In the genomic region with DNA sequence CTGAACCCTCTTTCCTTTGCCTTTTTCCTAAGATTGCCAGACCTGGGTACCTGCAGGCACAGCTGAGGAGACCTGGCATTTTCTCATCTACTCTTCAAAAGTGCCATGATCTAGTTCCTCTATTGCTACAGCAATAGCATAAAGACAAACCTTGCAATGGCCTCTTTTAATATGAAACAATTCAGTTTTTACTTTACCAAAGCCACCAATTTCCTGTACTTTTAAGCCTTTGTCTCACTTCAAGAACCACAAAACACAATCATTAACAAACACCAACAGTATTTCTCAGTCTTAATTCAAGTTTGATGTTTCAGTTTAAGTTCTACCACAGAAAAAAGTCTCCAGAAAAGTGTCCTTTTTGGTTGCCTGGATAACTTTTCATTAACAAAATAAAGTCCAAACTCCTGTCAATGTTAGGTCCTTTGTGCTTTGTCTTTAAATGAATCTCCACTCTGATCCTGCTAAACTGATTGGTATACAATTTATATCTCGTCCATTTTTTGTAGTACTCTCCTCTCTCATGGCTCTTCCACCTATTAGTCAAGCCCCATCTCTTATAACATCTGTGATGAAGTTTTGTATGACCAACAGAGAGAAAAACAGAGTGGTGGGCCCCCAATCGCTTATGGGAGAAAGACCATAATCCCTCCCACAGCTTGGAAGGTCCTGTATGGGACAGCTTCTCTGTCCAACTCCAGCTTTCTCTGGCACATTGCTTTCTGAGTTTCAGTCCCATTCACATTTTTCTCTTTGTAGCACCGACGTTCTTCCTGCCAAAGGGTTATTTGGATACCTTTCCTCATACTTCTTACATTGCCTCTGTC, we compare ENCODE assay signal across 12 cellular contexts. TPM values are rescaled to one million over a fixed set of nuclear protein-coding genes. Genes with fewer than 3 reads are reported as not detected.
DNase-seq lines count a peak whose midpoint lies in the region; ATAC-seq, FAIRE-seq and TF ChIP-seq lines count a peak whose summit lies in the region.
"Had no signal": no experiment of that assay in that cellular context is flagged by ENCODE, and none has a peak within 500 bp of the region (broad histone marks: within the 10 kb centered on the region; RNA-seq: fewer than 3 reads in every experiment).

No MANE protein-coding gene starts in this region.

- POLR2A ChIA-PET in GM12878 (lab: Charles Lee): no interaction called here

- WGBS in GM12878 (ENCODE audit: insufficient coverage, insufficient replicate concordance, low lambda C conversion rate, missing lambda C conversion rate): 31% methylated on average over 4 of the region's 4 CpGs

- DNase-seq in GM12878 (ENCODE audit: low read depth, low spot score) (peak; percentile 51), NCI-H2171 (lab: John Stamatoyannopoulos, UW) (no peak), NCI-H446 (lab: John Stamatoyannopoulos, UW) (no peak), NCI-H2081 (lab: John Stamatoyannopoulos, UW) (no peak), Right ventricle myocardium superior (no peak)
- DNase-seq: activated CD4-positive, alpha-beta T cell treated with anti-CD3 and anti-CD28 coated beads for 1 hour; cerebellar nuclear complex; stimulated activated CD4-positive, alpha-beta T cell treated with anti-CD3 and anti-CD28 coated beads, Interleukin-2, amount 100 ng/mL, for 48 hours had no signal

- TF ChIP-seq POLR2A in GM12878 (IDR thresholded peaks at IDR 0.05; ENCODE audit: low read depth, low read length): no peak

- intact Hi-C loops in GM12878 (cut with micrococcal nuclease; ENCODE audit: unreplicated experiment) (loop anchor here (5.0 kb wide), 1 partner anchor 94 kb away; no protein-coding TSS in a partner anchor), Right ventricle myocardium superior (cut with DNase I) (no loop called here)

- SMC1A ChIA-PET in GM12878 (lab: Charles Lee; ENCODE audit: uncharacterized antibody, unreplicated experiment): interaction anchor here (0.7 to 1.9 kb wide), 6 partner anchors 13 to 114 kb away, joined by 3 to 7 read pairs (median 4); no protein-coding TSS in a partner anchor

- H3K4me3 ChIP-seq in GM12878: no peak overlapping the region

- no peaks in the 10 kb centered on the region for H3K36me3 ChIP-seq in GM12878 (ENCODE audit: control insufficient read depth in 2 of 2, insufficient read depth in 2 of 2, low read length in 1 of 2)

- no peaks in the 10 kb centered on the region for H3K79me2 ChIP-seq in GM12878 (ENCODE audit: control insufficient read depth, insufficient read depth, low read length)

- in situ Hi-C loops in GM12878 (cut with MboI): no loop called here

- H4K20me1 ChIP-seq in GM12878 (ENCODE audit: control insufficient read depth, insufficient read depth): no peaks in the 10 kb centered on the region

- H3K9me3 ChIP-seq in GM12878 (replicated peaks; ENCODE audit: control insufficient read depth, insufficient read depth, low read length): no peaks in the 10 kb centered on the region

- H3K4me2 ChIP-seq in GM12878 (ENCODE audit: control insufficient read depth, insufficient read depth): no peak overlapping the region

- H3K9ac ChIP-seq in GM12878 (ENCODE audit: control insufficient read depth, insufficient read depth, low read length): no peak overlapping the region

- no peak overlapping the region for H3K27ac ChIP-seq in GM12878 (ENCODE audit: control insufficient read depth, insufficient read depth)

- RAD21 ChIA-PET in GM12878 (lab: Charles Lee; ENCODE audit: unreplicated experiment): interaction anchor here (2.0 kb wide), 1 partner anchor 96 kb away, joined by 6 read pairs; no protein-coding TSS in a partner anchor

- no peak overlapping the region for H2AFZ ChIP-seq in GM12878 (ENCODE audit: control insufficient read depth, low read depth, low read length)

- CTCF ChIA-PET in GM12878 (lab: Yijun Ruan, JAX): no interaction called here

- no peaks in the 10 kb centered on the region for H3K27me3 ChIP-seq in GM12878 (replicated peaks in 1 of 2; ENCODE audit: control insufficient read depth in 2 of 2, insufficient read depth in 2 of 2, low read length in 1 of 2)

- H3K4me1 ChIP-seq in GM12878 (ENCODE audit: control insufficient read depth, insufficient read depth, low read length): no peaks in the 10 kb centered on the region

- no peak for TF ChIP-seq CTCF in GM12878 (IDR thresholded peaks at IDR 0.05 in 2 of 3, conservative IDR thresholded peaks at IDR 0.05 in 1 of 3; ENCODE audit: control insufficient read depth in 2 of 3, extremely low read depth in 1 of 3, insufficient read depth in 1 of 3, low read depth in 3 of 3, low read length in 3 of 3)

- no peak for FAIRE-seq in GM12878 (lab: Jason Lieb, UNC)

- no TSS peak for BruUV-seq in GM12878 (replicated peaks; lab: Mats Ljungman, UMichigan)

- TF ChIP-seq RAD21 in GM12878 (IDR thresholded peaks at IDR 0.05; ENCODE audit: insufficient read depth, low read depth, low read length): no peak

- TF ChIP-seq EP300 in GM12878 (IDR thresholded peaks at IDR 0.05; ENCODE audit: borderline replicate concordance in 1 of 2, control insufficient read depth in 1 of 2, low read depth in 2 of 2, low read length in 2 of 2): peak in 1 of 2 experiments; percentile 59; a peak in 2 of 4 replicates

- peak; percentile 83 for ATAC-seq in GM18517 (IDR thresholded peaks at IDR 0.05; ENCODE audit: unreplicated experiment)
- peak; percentile 84 for ATAC-seq in GM21528 (IDR thresholded peaks at IDR 0.05; ENCODE audit: low FRiP score, unreplicated experiment)
- ATAC-seq in HG03432 (IDR thresholded peaks at IDR 0.05; ENCODE audit: unreplicated experiment): peak; percentile 84
- peak; percentile 87 for ATAC-seq in GM12878
- no peak for ATAC-seq in Right ventricle myocardium superior (ENCODE audit: poor library complexity)

TF ChIP-seq in GM12878, 131 proteins besides CTCF, POLR2A, EP300 and RAD21:
- TF ChIP-seq ATF7 (IDR thresholded peaks at IDR 0.05; ENCODE audit: low read depth) (peak; percentile 30; the same call in 1 of the 2 replicates), ZNF274 (IDR thresholded peaks at IDR 0.05; ENCODE audit: insufficient read depth, insufficient read length) (no peak), HDAC6 (IDR thresholded peaks at IDR 0.05; ENCODE audit: unreplicated experiment) (no peak), ZNF217 (IDR thresholded peaks at IDR 0.05) (0 out of 2 replicates have a peak, but pooled peaks have one; percentile 36), IKZF1 (conservative IDR thresholded peaks at IDR 0.05) (peak; percentile 37), MTA2 (IDR thresholded peaks at IDR 0.05; ENCODE audit: low read depth) (peak; percentile 93), IKZF2 (IDR thresholded peaks at IDR 0.05) (peak in 1 of 2 experiments; percentile 35; a peak in 2 of 4 replicates), DPF2 (IDR thresholded peaks at IDR 0.05) (0 out of 2 replicates have a peak, but pooled peaks have one; percentile 41), ZNF24 (IDR thresholded peaks at IDR 0.05) (0 out of 2 replicates have a peak, but pooled peaks have one; percentile 49), ZSCAN29 (IDR thresholded peaks at IDR 0.05) (no peak), CEBPB (IDR thresholded peaks at IDR 0.05; ENCODE audit: borderline replicate concordance in 1 of 2, low read depth in 2 of 2, low read length in 2 of 2) (no peak)
- TF ChIP-seq, protein P1, sequence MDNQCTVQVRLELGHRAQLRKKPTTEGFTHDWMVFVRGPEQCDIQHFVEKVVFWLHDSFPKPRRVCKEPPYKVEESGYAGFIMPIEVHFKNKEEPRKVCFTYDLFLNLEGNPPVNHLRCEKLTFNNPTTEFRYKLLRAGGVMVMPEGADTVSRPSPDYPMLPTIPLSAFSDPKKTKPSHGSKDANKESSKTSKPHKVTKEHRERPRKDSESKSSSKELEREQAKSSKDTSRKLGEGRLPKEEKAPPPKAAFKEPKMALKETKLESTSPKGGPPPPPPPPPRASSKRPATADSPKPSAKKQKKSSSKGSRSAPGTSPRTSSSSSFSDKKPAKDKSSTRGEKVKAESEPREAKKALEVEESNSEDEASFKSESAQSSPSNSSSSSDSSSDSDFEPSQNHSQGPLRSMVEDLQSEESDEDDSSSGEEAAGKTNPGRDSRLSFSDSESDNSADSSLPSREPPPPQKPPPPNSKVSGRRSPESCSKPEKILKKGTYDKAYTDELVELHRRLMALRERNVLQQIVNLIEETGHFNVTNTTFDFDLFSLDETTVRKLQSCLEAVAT (IDR thresholded peaks at IDR 0.05): 0 out of 2 replicates have a peak, but pooled peaks have one; percentile 32

RNA-seq across cellular contexts. Expression of gene THEMIS, which starts 50.5 kb away (rescaled TPM):
- total RNA-seq in GM12878 (2013; cell fraction: nucleolus; rRNA removed): not detected in 2 replicates
- total RNA-seq in GM12878 (2014; rRNA removed) (not detected in 2 replicates), GM12878 (2014; rRNA removed; fragmentation: Illumina TruSeq; extraction: Trizol) (0.05 TPM in 1 of 2 replicates, not detected in the other), GM12878 (2021) (0.08 TPM in 1 of 2 replicates, not detected in the other), Right ventricle myocardium superior (0.13 TPM)
- not detected for polyA plus RNA-seq in GM12878 (2011; ENCODE audit: low read depth)
- polyA plus RNA-seq in GM12878 (2011; rRNA removed) (1.5 and 2.7 TPM in 2 replicates), GM12878 (2014; fragmentation: Illumina TruSeq; extraction: Trizol) (not detected in 2 replicates), GM12878 (2014; fragmentation: Nextera tagmentation; extraction: Ambion mirVana) (under 1 TPM in 1 of 2 experiments, not detected in 1; 0.06 TPM), GM12878 (2014; rRNA removed) (not detected in 2 replicates), GM12878 (2016; fragmentation: Nextera tagmentation; extraction: Ambion mirVana) (under 1 TPM in 1 of 2 experiments, not detected in 1; 0.08 TPM)
- 0.48 and 0.85 TPM in 2 replicates for polyA plus RNA-seq in GM12878 (2011; cell fraction: cytosol; rRNA removed)
- polyA plus RNA-seq in GM12878 (2011; cell fraction: nucleus; rRNA removed): 1.1 and 1.2 TPM in 2 replicates
- polyA plus RNA-seq in GM12878 (2012): 0.05 and 0.07 TPM in 2 replicates
- 1.9 TPM in 2 replicates for polyA minus RNA-seq in GM12878 (2011; rRNA and poly(A)+ RNA removed)
- 0.80 and 2.7 TPM in 2 replicates for polyA minus RNA-seq in GM12878 (2011; cell fraction: cytosol; rRNA and poly(A)+ RNA removed)
- 4.6 and 5.2 TPM in 2 replicates for polyA minus RNA-seq in GM12878 (2011; cell fraction: nucleus; rRNA and poly(A)+ RNA removed)
- total RNA-seq: G401 had no signal
